ENCODE assay signal across 1 cellular context in genomic region chr1:42979888-42980800, GRCh38.
TF ChIP-seq lines count a peak whose summit lies in the region.

No MANE protein-coding gene starts in this region.

TF ChIP-seq in GM12878, 131 proteins besides CTCF, POLR2A, EP300 and RAD21:
- TF ChIP-seq, protein P1, sequence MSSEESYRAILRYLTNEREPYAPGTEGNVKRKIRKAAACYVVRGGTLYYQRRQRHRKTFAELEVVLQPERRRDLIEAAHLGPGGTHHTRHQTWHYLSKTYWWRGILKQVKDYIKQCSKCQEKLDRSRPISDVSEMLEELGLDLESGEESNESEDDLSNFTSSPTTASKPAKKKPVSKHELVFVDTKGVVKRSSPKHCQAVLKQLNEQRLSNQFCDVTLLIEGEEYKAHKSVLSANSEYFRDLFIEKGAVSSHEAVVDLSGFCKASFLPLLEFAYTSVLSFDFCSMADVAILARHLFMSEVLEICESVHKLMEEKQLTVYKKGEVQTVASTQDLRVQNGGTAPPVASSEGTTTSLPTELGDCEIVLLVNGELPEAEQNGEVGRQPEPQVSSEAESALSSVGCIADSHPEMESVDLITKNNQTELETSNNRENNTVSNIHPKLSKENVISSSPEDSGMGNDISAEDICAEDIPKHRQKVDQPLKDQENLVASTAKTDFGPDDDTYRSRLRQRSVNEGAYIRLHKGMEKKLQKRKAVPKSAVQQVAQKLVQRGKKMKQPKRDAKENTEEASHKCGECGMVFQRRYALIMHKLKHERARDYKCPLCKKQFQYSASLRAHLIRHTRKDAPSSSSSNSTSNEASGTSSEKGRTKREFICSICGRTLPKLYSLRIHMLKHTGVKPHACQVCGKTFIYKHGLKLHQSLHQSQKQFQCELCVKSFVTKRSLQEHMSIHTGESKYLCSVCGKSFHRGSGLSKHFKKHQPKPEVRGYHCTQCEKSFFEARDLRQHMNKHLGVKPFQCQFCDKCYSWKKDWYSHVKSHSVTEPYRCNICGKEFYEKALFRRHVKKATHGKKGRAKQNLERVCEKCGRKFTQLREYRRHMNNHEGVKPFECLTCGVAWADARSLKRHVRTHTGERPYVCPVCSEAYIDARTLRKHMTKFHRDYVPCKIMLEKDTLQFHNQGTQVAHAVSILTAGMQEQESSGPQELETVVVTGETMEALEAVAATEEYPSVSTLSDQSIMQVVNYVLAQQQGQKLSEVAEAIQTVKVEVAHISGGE (CRISPR knock-in tag; IDR thresholded peaks at IDR 0.05), result no peak
- 0 out of 2 replicates have a peak, but pooled peaks have one; percentile 27 for TF ChIP-seq CREB1 (IDR thresholded peaks at IDR 0.05; ENCODE audit: low read depth)
